Comparison of ENCODE assay signal across 37 cellular contexts in the genomic region with DNA sequence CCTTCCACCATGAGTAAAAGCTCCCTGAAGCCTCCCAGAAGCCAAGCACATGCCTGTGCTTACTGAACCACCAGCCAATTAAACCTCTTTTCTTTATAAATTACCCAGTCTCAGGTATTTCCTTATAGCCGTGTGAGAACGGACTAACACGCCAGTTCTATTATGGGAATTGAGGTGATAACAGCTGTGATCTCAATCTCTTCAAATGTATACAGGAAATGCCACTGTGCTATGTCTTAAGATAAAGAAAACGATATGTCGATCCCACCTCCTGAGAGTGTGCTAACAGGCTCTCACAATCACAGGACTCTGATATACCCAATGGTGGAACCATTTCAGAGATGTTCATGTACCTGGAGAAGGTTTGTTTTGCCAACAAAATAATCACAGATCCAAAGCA. TPM values are rescaled to one million over a fixed set of nuclear protein-coding genes. Genes with fewer than 3 reads are reported as not detected.
DNase-seq lines count a peak whose midpoint lies in the region; ATAC-seq, FAIRE-seq and TF ChIP-seq lines count a peak whose summit lies in the region.
"Had no signal": no experiment of that assay in that cellular context is flagged by ENCODE, and none has a peak within 500 bp of the region (broad histone marks: within the 10 kb centered on the region; RNA-seq: fewer than 3 reads in every experiment).

No MANE protein-coding gene starts in this region.

- H3K4me2 ChIP-seq in A549: no peak overlapping the region
- no peak overlapping the region for H3K4me2 ChIP-seq in mammary epithelial cell (ENCODE audit: insufficient read depth, low read depth, low read length)
- H3K4me2 ChIP-seq: KMS-11, SK-N-SH had no signal

- in situ Hi-C loops in mammary epithelial cell (cut with MboI; ENCODE audit: low sequenced_read_pairs in 2 of 2): no loop called here

- CTCF ChIA-PET in A549 (lab: Yijun Ruan, JAX) (interaction anchor here (0.9 to 2.3 kb wide), 7 partner anchors 11 to 593 kb away, joined by 3 to 7 read pairs (median 5); no protein-coding TSS in a partner anchor), mammary epithelial cell (lab: Charles Lee; ENCODE audit: low non-redundant PET) (no interaction called here)

- DNase-seq in T-helper 1 cell (no peak), A549 (ENCODE audit: low read depth in 1 of 2, low spot score in 1 of 2) (no peak), iris pigment epithelial cell (ENCODE audit: low read depth) (peak; percentile 78), GM12892 (ENCODE audit: insufficient read length) (no peak), mammary epithelial cell (no peak)
- DNase-seq in activated T-helper 2 cell treated with anti-CD3 and anti-CD28 coated beads, Interferon-gamma antibody, Interleukin-2, Interleukin-4, amounts not matched to agents 10 μg/mL and 5 μg/mL and 100 μg/mL, durations not matched to agents 14 hours and 24 hours and 36 hours (ENCODE audit: low spot score): no peak
- DNase-seq: activated CD4-positive, CD25-positive, alpha-beta regulatory T cell treated with anti-CD3 and anti-CD28 coated beads, Interleukin-2, amount 50 U/mL, for 72 hours; activated CD8-positive, alpha-beta T cell treated with anti-CD3 and anti-CD28 coated beads, Interleukin-2, amount 10 ng/mL, durations not matched to agents 7 days and 5 days; activated gamma-delta T cell treated with Interleukin-2 at 50 U/mL for 16 hours; adrenal gland; C1 segment of cervical spinal cord; Calu3; DMS79 treated with DMSO at 0.1 percent for 48 hours; effector CD4-positive, alpha-beta T cell; GF-D8; glutamatergic neuron; left lung; MM.1S; naive B cell; NCI-H1417 treated with DMSO at 0.1 percent for 48 hours; NCI-H2029 treated with DMSO at 0.1 percent for 48 hours; NCI-H526; NK-92 treated with Interleukin-12 subunit alpha and Interleukin-12 subunit beta, amount 100 ng/mL, for 24 hours; occipital lobe; SK-N-SH; stimulated activated naive B cell treated with anti-CD40 and anti-IgM and Interleukin-4, amounts not matched to agents 10 μg/mL and 1 μg/mL and 100 μg/mL, for 72 hours; T-helper 17 cell; upper lobe of left lung had no signal

- WGBS in A549 (ENCODE audit: missing lambda C conversion rate): 92% methylated on average over 5 of the region's 5 CpGs
- WGBS in mammary epithelial cell (ENCODE audit: low coverage, missing lambda C conversion rate): 89% methylated on average over 5 of the region's 5 CpGs

- no peak for TF ChIP-seq CTCF in A549 (IDR thresholded peaks at IDR 0.05)
- no peak for TF ChIP-seq CTCF in mammary epithelial cell (conservative IDR thresholded peaks at IDR 0.05 in 1 of 2, IDR thresholded peaks at IDR 0.05 in 1 of 2; ENCODE audit: extremely low read depth in 1 of 2, insufficient read depth in 1 of 2, low read depth in 1 of 2, low read length in 2 of 2)

- dilution Hi-C loops in mammary epithelial cell (cut with HindIII; ENCODE audit: low sequenced_read_pairs): no loop called here

- H3K36me3 ChIP-seq in mammary epithelial cell (ENCODE audit: insufficient read depth, low read length): peaks cover 4% of the 10 kb centered on the region
- H3K36me3 ChIP-seq: adrenal gland, HAP-1 had no signal

- no peak overlapping the region for H3K9ac ChIP-seq in mammary epithelial cell (ENCODE audit: insufficient read depth, low read length)
- H3K9ac ChIP-seq: KMS-11, SK-N-SH had no signal

- no peaks in the 10 kb centered on the region for H3K4me1 ChIP-seq in A549
- peaks cover 4% of the 10 kb centered on the region for H3K4me1 ChIP-seq in mammary epithelial cell (ENCODE audit: insufficient read depth, low read length)
- H3K4me1 ChIP-seq: HAP-1 had no signal

- peaks cover 10% of the 10 kb centered on the region for H4K20me1 ChIP-seq in mammary epithelial cell (ENCODE audit: insufficient read depth, low read length)

- peaks cover 51% of the 10 kb centered on the region for H3K4me1 Mint-ChIP-seq in T-helper 1 cell treated with Interleukin-12 subunit alpha and Interleukin-12 subunit beta and Interleukin-4 antibody, amounts not matched to agents 30 μg/mL and 1 μg/mL, for 36 hours (ENCODE audit: low read depth)
- peaks cover 62% of the 10 kb centered on the region for H3K4me1 Mint-ChIP-seq in activated T-helper 2 cell treated with anti-CD3 and anti-CD28 coated beads, Interferon-gamma antibody, Interleukin-2, Interleukin-4, amounts not matched to agents 10 μg/mL and 5 μg/mL and 100 μg/mL, durations not matched to agents 14 hours and 24 hours and 36 hours (ENCODE audit: low read depth)

- H3K79me2 ChIP-seq in mammary epithelial cell (ENCODE audit: insufficient read depth, low read length): peaks cover 99% of the 10 kb centered on the region

- POLR2A ChIA-PET in A549 (lab: Yijun Ruan, JAX): no interaction called here

- no peak for TF ChIP-seq RAD21 in A549 (conservative IDR thresholded peaks at IDR 0.05 in 1 of 2, IDR thresholded peaks at IDR 0.05 in 1 of 2)

- H3K27me3 ChIP-seq in mammary epithelial cell (ENCODE audit: insufficient read depth, low read length): no peaks in the 10 kb centered on the region
- H3K27me3 ChIP-seq: adrenal gland, left lung, suprapubic skin, upper lobe of left lung had no signal

- H3K4me3 Mint-ChIP-seq in T-helper 1 cell treated with Interleukin-12 subunit alpha and Interleukin-12 subunit beta and Interleukin-4 antibody, amounts not matched to agents 30 μg/mL and 1 μg/mL, for 36 hours: no peak overlapping the region
- no peak overlapping the region for H3K4me3 Mint-ChIP-seq in activated T-helper 2 cell treated with anti-CD3 and anti-CD28 coated beads, Interferon-gamma antibody, Interleukin-2, Interleukin-4, amounts not matched to agents 10 μg/mL and 5 μg/mL and 100 μg/mL, durations not matched to agents 14 hours and 24 hours and 36 hours (ENCODE audit: low read depth)
- H3K4me3 Mint-ChIP-seq: activated CD8-positive, alpha-beta T cell treated with anti-CD3 and anti-CD28 coated beads, Interleukin-2, amount 10 ng/mL, durations not matched to agents 7 days and 5 days; stimulated activated naive B cell treated with anti-CD40 and anti-IgM and Interleukin-4, amounts not matched to agents 10 μg/mL and 1 μg/mL and 100 μg/mL, for 72 hours; T-helper 17 cell had no signal

- H3K9me3 ChIP-seq in A549: peaks cover 3% of the 10 kb centered on the region; the same call in 1 of the 3 replicates
- no peaks in the 10 kb centered on the region for H3K9me3 ChIP-seq in mammary epithelial cell (replicated peaks; ENCODE audit: insufficient read depth, low read length)
- H3K9me3 ChIP-seq: SK-N-SH, suprapubic skin had no signal

- H3K9me3 Mint-ChIP-seq in T-helper 1 cell treated with Interleukin-12 subunit alpha and Interleukin-12 subunit beta and Interleukin-4 antibody, amounts not matched to agents 30 μg/mL and 1 μg/mL, for 36 hours: peaks cover 20% of the 10 kb centered on the region
- H3K9me3 Mint-ChIP-seq in activated T-helper 2 cell treated with anti-CD3 and anti-CD28 coated beads, Interferon-gamma antibody, Interleukin-2, Interleukin-4, amounts not matched to agents 10 μg/mL and 5 μg/mL and 100 μg/mL, durations not matched to agents 14 hours and 24 hours and 36 hours: peaks cover 21% of the 10 kb centered on the region

- intact Hi-C loops in activated T-helper 2 cell treated with anti-CD3 and anti-CD28 coated beads, Interferon-gamma antibody, Interleukin-2, Interleukin-4, amounts not matched to agents 10 μg/mL and 5 μg/mL and 100 μg/mL, durations not matched to agents 14 hours and 24 hours and 36 hours (cut with micrococcal nuclease): no loop called here
- intact Hi-C loops in mammary epithelial cell (cut with micrococcal nuclease): no loop called here

- H3K27ac Mint-ChIP-seq in T-helper 1 cell treated with Interleukin-12 subunit alpha and Interleukin-12 subunit beta and Interleukin-4 antibody, amounts not matched to agents 30 μg/mL and 1 μg/mL, for 36 hours: peak overlapping the region; percentile 27
- H3K27ac Mint-ChIP-seq in activated T-helper 2 cell treated with anti-CD3 and anti-CD28 coated beads, Interferon-gamma antibody, Interleukin-2, Interleukin-4, amounts not matched to agents 10 μg/mL and 5 μg/mL and 100 μg/mL, durations not matched to agents 14 hours and 24 hours and 36 hours: peak overlapping the region; percentile 14
- H3K27ac Mint-ChIP-seq: T-helper 17 cell had no signal

- H3K27me3 Mint-ChIP-seq in T-helper 1 cell treated with Interleukin-12 subunit alpha and Interleukin-12 subunit beta and Interleukin-4 antibody, amounts not matched to agents 30 μg/mL and 1 μg/mL, for 36 hours (ENCODE audit: low read depth): no peaks in the 10 kb centered on the region
- no peaks in the 10 kb centered on the region for H3K27me3 Mint-ChIP-seq in activated T-helper 2 cell treated with anti-CD3 and anti-CD28 coated beads, Interferon-gamma antibody, Interleukin-2, Interleukin-4, amounts not matched to agents 10 μg/mL and 5 μg/mL and 100 μg/mL, durations not matched to agents 14 hours and 24 hours and 36 hours (ENCODE audit: low read depth)
- H3K27me3 Mint-ChIP-seq: naive B cell; stimulated activated naive B cell treated with anti-CD40 and anti-IgM and Interleukin-4, amounts not matched to agents 10 μg/mL and 1 μg/mL and 100 μg/mL, for 72 hours; T-helper 17 cell had no signal

- TF ChIP-seq EP300 in A549 (IDR thresholded peaks at IDR 0.05): no peak

- peaks cover 48% of the 10 kb centered on the region for H3K36me3 Mint-ChIP-seq in T-helper 1 cell treated with Interleukin-12 subunit alpha and Interleukin-12 subunit beta and Interleukin-4 antibody, amounts not matched to agents 30 μg/mL and 1 μg/mL, for 36 hours (ENCODE audit: low read depth)
- H3K36me3 Mint-ChIP-seq in activated T-helper 2 cell treated with anti-CD3 and anti-CD28 coated beads, Interferon-gamma antibody, Interleukin-2, Interleukin-4, amounts not matched to agents 10 μg/mL and 5 μg/mL and 100 μg/mL, durations not matched to agents 14 hours and 24 hours and 36 hours (ENCODE audit: low read depth): peaks cover 75% of the 10 kb centered on the region

- BruUV-seq in mammary epithelial cell (replicated peaks; lab: Mats Ljungman, UMichigan): no TSS peak

- ATAC-seq in A549 (no peak), HG02571 (IDR thresholded peaks at IDR 0.05; ENCODE audit: unreplicated experiment) (no peak)
- ATAC-seq: activated CD8-positive, alpha-beta T cell treated with anti-CD3 and anti-CD28 coated beads, Interleukin-2, amount 10 ng/mL, durations not matched to agents 7 days and 5 days; left lung; stimulated activated naive B cell treated with anti-CD40 and anti-IgM and Interleukin-4, amounts not matched to agents 10 μg/mL and 1 μg/mL and 100 μg/mL, for 72 hours; T-helper 17 cell had no signal

- FAIRE-seq in A549 (lab: Jason Lieb, UNC) (peak; percentile 59), GM12892 (lab: Jason Lieb, UNC) (no peak)
- FAIRE-seq: islet of Langerhans had no signal

- H3K4me3 ChIP-seq in A549 (no peak overlapping the region), mammary epithelial cell (replicated peaks in 1 of 3; ENCODE audit: insufficient read depth in 1 of 3, low read depth in 2 of 3, low read length in 3 of 3) (no peak overlapping the region)
- H3K4me3 ChIP-seq: adrenal gland, HAP-1, left lung, suprapubic skin, upper lobe of left lung had no signal

- H3K27ac ChIP-seq in A549: no peak overlapping the region
- no peak overlapping the region for H3K27ac ChIP-seq in mammary epithelial cell (ENCODE audit: insufficient read depth, low read depth, low read length)
- H3K27ac ChIP-seq: 22Rv1, adrenal gland, epithelial cell of prostate, HL-60, KMS-11, left lung, suprapubic skin, upper lobe of left lung had no signal

- no peak overlapping the region for H2AFZ ChIP-seq in mammary epithelial cell (ENCODE audit: low read depth, low read length)

- TF ChIP-seq POLR2A in A549 (IDR thresholded peaks at IDR 0.05; ENCODE audit: low read length) (no peak), GM12892 (IDR thresholded peaks at IDR 0.05; ENCODE audit: low read depth, low read length) (no peak)

RNA-seq across cellular contexts. Expression of a gene that starts 26.2 kb away (rescaled TPM):
- 27.9 and 28.1 TPM in 2 replicates for polyA plus RNA-seq in A549 (2011; rRNA removed)
- 11.2 and 13.5 TPM in 2 replicates for polyA plus RNA-seq in A549 (2012; cell fraction: cytosol; rRNA removed)
- 4.6 and 8.0 TPM in 2 replicates for polyA plus RNA-seq in A549 (2012; cell fraction: nucleus; rRNA removed)
- polyA plus RNA-seq in A549 (2017; fragmentation: RNase III; extraction: RNeasy Plus Mini Kit Qiagen cat#74134 plus additional on column Dnase treatment): 16.0 to 17.7 TPM (median 17.4 TPM) in 3 replicates
- 22.0 and 23.6 TPM in 2 replicates for polyA minus RNA-seq in A549 (2011; rRNA and poly(A)+ RNA removed)
- total RNA-seq in activated T-helper 2 cell treated with anti-CD3 and anti-CD28 coated beads, Interferon-gamma antibody, Interleukin-2, Interleukin-4, amounts not matched to agents 10 μg/mL and 5 μg/mL and 100 μg/mL, durations not matched to agents 14 hours and 24 hours and 36 hours: 50.5 and 52.2 TPM in 2 replicates
- polyA plus RNA-seq in GM12892 (2012; ENCODE audit: missing spikeins): 11.2 TPM
- 10 to 100 TPM; 37.9 to 40.2 TPM for total RNA-seq in mammary epithelial cell
- 30.2 TPM for polyA plus RNA-seq in mammary epithelial cell
- 83.7 TPM for polyA minus RNA-seq in mammary epithelial cell

RNA-seq across cellular contexts. Expression of a gene that starts 51.6 kb away (rescaled TPM):
- polyA plus RNA-seq in A549 (2011; rRNA removed) (128 and 184 TPM in 2 replicates), A549 (2017; fragmentation: RNase III; extraction: RNeasy Plus Mini Kit Qiagen cat#74134 plus additional on column Dnase treatment) (90.2 to 97.9 TPM (median 93.9 TPM) in 3 replicates), mammary epithelial cell (68.4 TPM)
- 111 and 113 TPM in 2 replicates for polyA plus RNA-seq in A549 (2012; cell fraction: cytosol; rRNA removed)
- polyA plus RNA-seq in A549 (2012; cell fraction: nucleus; rRNA removed): 79.1 and 85.8 TPM in 2 replicates
- 43.3 and 43.9 TPM in 2 replicates for polyA minus RNA-seq in A549 (2011; rRNA and poly(A)+ RNA removed)
- 39.2 and 40.5 TPM in 2 replicates for total RNA-seq in activated T-helper 2 cell treated with anti-CD3 and anti-CD28 coated beads, Interferon-gamma antibody, Interleukin-2, Interleukin-4, amounts not matched to agents 10 μg/mL and 5 μg/mL and 100 μg/mL, durations not matched to agents 14 hours and 24 hours and 36 hours
- 30.5 TPM for polyA plus RNA-seq in GM12892 (2012; ENCODE audit: missing spikeins)
- total RNA-seq in mammary epithelial cell: 10 to 100 TPM; 51.7 to 81.2 TPM
- 23.9 TPM for polyA minus RNA-seq in mammary epithelial cell
